In genomic region chr22:20384865-20385264, GRCh38 we compare ENCODE assay signal across 1 cellular context.
TF ChIP-seq lines count a peak whose summit lies in the region.

No MANE protein-coding gene starts in this region.

TF ChIP-seq in K562, 482 proteins besides CTCF, POLR2A, EP300 and RAD21 (continued from another document):
- TF ChIP-seq TEAD4 (IDR thresholded peaks at IDR 0.05; ENCODE audit: low read length) (no peak), TEAD4 (CRISPR knock-in tag; IDR thresholded peaks at IDR 0.05; ENCODE audit: borderline replicate concordance) (peak; percentile 54; the same call in 1 of the 2 replicates), HOXB6 (CRISPR knock-in tag; IDR thresholded peaks at IDR 0.05; ENCODE audit: borderline replicate concordance) (0 out of 2 replicates have a peak, but pooled peaks have one; percentile 41), NRF1 (conservative IDR thresholded peaks at IDR 0.05 in 1 of 2, IDR thresholded peaks at IDR 0.05 in 1 of 2) (no peak), ZKSCAN1 (IDR thresholded peaks at IDR 0.05; ENCODE audit: low read depth, low read length) (no peak), KLF1 (tag; IDR thresholded peaks at IDR 0.05) (peak; percentile 71)
